Comparison of ENCODE assay signal across 23 cellular contexts in genomic region chr14:56183631-56184157, GRCh38.
DNase-seq lines count a peak whose midpoint lies in the region; ATAC-seq, FAIRE-seq and TF ChIP-seq lines count a peak whose summit lies in the region.
"Had no signal": no experiment of that assay in that cellular context is flagged by ENCODE, and none has a peak within 500 bp of the region (broad histone marks: within the 10 kb centered on the region; RNA-seq: fewer than 3 reads in every experiment).

No MANE protein-coding gene starts in this region.

- peak; percentile 29 for DNase-seq in GM03348 (ENCODE audit: low spot score)
- no peak for DNase-seq in K562 (ENCODE audit: extremely low read depth in 1 of 4, low spot score in 3 of 4)
- DNase-seq in fibroblast of peridontal ligament (ENCODE audit: extremely low read depth): peak; percentile 71
- DNase-seq in NCI-H1105 treated with DMSO at 0.1 percent for 48 hours (lab: John Stamatoyannopoulos, UW): no peak
- no peak for DNase-seq in activated naive CD4-positive, alpha-beta T cell treated with anti-CD3 and anti-CD28 coated beads, Interleukin-2, amount 10 ng/mL, durations not matched to agents 7 days and 5 days
- no peak for DNase-seq in ureter (ENCODE audit: low spot score)
- DNase-seq: ACHN; AML-193; Caco-2; CD4-positive, alpha-beta T cell; DMS153; DMS79; GF-D8; HCEC 1CT; Kasumi-1; KBM-7 had no signal

- no peaks in the 10 kb centered on the region for H3K27me3 ChIP-seq in K562 (ENCODE audit: control insufficient read depth in 2 of 2, insufficient read depth in 2 of 2, low read length in 2 of 2)

- FAIRE-seq in K562 (lab: Jason Lieb, UNC): no peak
- FAIRE-seq: GM12878, H54 had no signal

- TF ChIP-seq RAD21 in K562 (CRISPR knock-in tag; conservative IDR thresholded peaks at IDR 0.05 in 1 of 2, IDR thresholded peaks at IDR 0.05 in 1 of 2): no peak

- no peaks in the 10 kb centered on the region for H3K9me3 Mint-ChIP-seq in activated naive CD4-positive, alpha-beta T cell treated with anti-CD3 and anti-CD28 coated beads, Interleukin-2, amount 10 ng/mL, durations not matched to agents 7 days and 5 days
- H3K9me3 Mint-ChIP-seq: CD4-positive, alpha-beta T cell; GM23338 had no signal

- H3K4me1 ChIP-seq in HEK293 (ENCODE audit: control insufficient read depth, insufficient read depth, low read length) (peaks cover 6% of the 10 kb centered on the region), K562 (replicated peaks in 1 of 2; ENCODE audit: control insufficient read depth in 2 of 2, insufficient read depth in 2 of 2, low read length in 2 of 2) (no peaks in the 10 kb centered on the region; a peak in 1 of 5 replicates)
- H3K4me1 ChIP-seq: Caco-2 had no signal

- no peak for TF ChIP-seq EP300 in K562 (IDR thresholded peaks at IDR 0.05; ENCODE audit: low read length)

- POLR2A ChIA-PET in HEK293 (lab: Yijun Ruan, JAX) (no interaction called here), K562 (lab: Yijun Ruan, JAX) (interaction anchor here (1.3 kb wide), 1 partner anchor 11 kb away, joined by 7 read pairs; no protein-coding TSS in a partner anchor)

- H3K27ac ChIP-seq in HEK293 (ENCODE audit: extremely low read depth, low read depth, low read length): no peak overlapping the region
- no peak overlapping the region for H3K27ac ChIP-seq in K562 (ENCODE audit: extremely low read depth, low read depth, low read length)
- H3K27ac ChIP-seq: C4-2B, HL-60 had no signal

- no peak overlapping the region for H3K4me3 Mint-ChIP-seq in activated naive CD4-positive, alpha-beta T cell treated with anti-CD3 and anti-CD28 coated beads, Interleukin-2, amount 10 ng/mL, durations not matched to agents 7 days and 5 days
- H3K4me3 Mint-ChIP-seq: CD4-positive, alpha-beta T cell; GM23338 had no signal

- CTCF ChIA-PET in HEK293 (lab: Yijun Ruan, JAX) (no interaction called here), K562 (lab: Yijun Ruan, JAX; ENCODE audit: low intra/inter-chr PET ratio) (no interaction called here)
- CTCF ChIA-PET in activated naive CD4-positive, alpha-beta T cell treated with anti-CD3 and anti-CD28 coated beads, Interleukin-2, amount 10 ng/mL, durations not matched to agents 7 days and 5 days (lab: Charles Lee): no interaction called here

- H3K9me1 ChIP-seq in K562 (ENCODE audit: control insufficient read depth, insufficient read depth, low read length): no peaks in the 10 kb centered on the region

- no peak overlapping the region for H3K27ac Mint-ChIP-seq in activated naive CD4-positive, alpha-beta T cell treated with anti-CD3 and anti-CD28 coated beads, Interleukin-2, amount 10 ng/mL, durations not matched to agents 7 days and 5 days
- H3K27ac Mint-ChIP-seq: CD4-positive, alpha-beta T cell; GM23338 had no signal

- TF ChIP-seq POLR2A in K562 (conservative IDR thresholded peaks at IDR 0.05): no peak

- BruUV-seq in K562 (replicated peaks; lab: Mats Ljungman, UMichigan): no TSS peak

- H4K20me1 ChIP-seq in K562 (replicated peaks; ENCODE audit: control insufficient read depth, insufficient read depth, low read length): no peaks in the 10 kb centered on the region

- no peak overlapping the region for H3K4me2 ChIP-seq in K562 (ENCODE audit: insufficient read depth, low read length)
- H3K4me2 ChIP-seq: GM23338 had no signal

- H3K4me3 ChIP-seq in HEK293 (ENCODE audit: low read depth, low read length): no peak overlapping the region
- H3K4me3 ChIP-seq in K562: no peak overlapping the region
- H3K4me3 ChIP-seq: GM12878, GM23338 had no signal

- no peaks in the 10 kb centered on the region for H3K9me3 ChIP-seq in HEK293 (ENCODE audit: control insufficient read depth, insufficient read depth, low read depth, low read length)
- no peaks in the 10 kb centered on the region for H3K9me3 ChIP-seq in K562 (replicated peaks; ENCODE audit: control insufficient read depth, insufficient read depth, low read depth, low read length)
- H3K9me3 ChIP-seq: Caco-2 had no signal

- intact Hi-C loops in K562 (cut with micrococcal nuclease): no loop called here

- 94% methylated on average over 2 of the region's 2 CpGs for WGBS in K562 (ENCODE audit: insufficient coverage, low coverage, missing lambda C conversion rate)

- H3K36me3 Mint-ChIP-seq in activated naive CD4-positive, alpha-beta T cell treated with anti-CD3 and anti-CD28 coated beads, Interleukin-2, amount 10 ng/mL, durations not matched to agents 7 days and 5 days: no peaks in the 10 kb centered on the region

- H2AFZ ChIP-seq in K562 (ENCODE audit: low read depth, low read length): no peak overlapping the region
- H2AFZ ChIP-seq: GM23338 had no signal

- ATAC-seq in K562 (no peak), HG02610 (IDR thresholded peaks at IDR 0.05; ENCODE audit: unreplicated experiment) (no peak)
- ATAC-seq: GM12878, GM23338 had no signal

- H3K79me2 ChIP-seq in K562 (ENCODE audit: control insufficient read depth, insufficient read depth, low read length): no peaks in the 10 kb centered on the region

- H3K4me1 Mint-ChIP-seq in activated naive CD4-positive, alpha-beta T cell treated with anti-CD3 and anti-CD28 coated beads, Interleukin-2, amount 10 ng/mL, durations not matched to agents 7 days and 5 days: no peaks in the 10 kb centered on the region

- H3K27me3 Mint-ChIP-seq in activated naive CD4-positive, alpha-beta T cell treated with anti-CD3 and anti-CD28 coated beads, Interleukin-2, amount 10 ng/mL, durations not matched to agents 7 days and 5 days: no peaks in the 10 kb centered on the region
- H3K27me3 Mint-ChIP-seq: CD4-positive, alpha-beta T cell had no signal

- in situ Hi-C loops in K562 (cut with MboI): no loop called here

- TF ChIP-seq CTCF in HEK293 (tag by site-specific recombination; IDR thresholded peaks at IDR 0.05) (no peak), K562 (IDR thresholded peaks at IDR 0.05 in 2 of 3, conservative IDR thresholded peaks at IDR 0.05 in 1 of 3; ENCODE audit: insufficient read depth in 2 of 3, low read depth in 1 of 3, low read length in 3 of 3) (no peak)

- no peak overlapping the region for H3K9ac ChIP-seq in K562 (ENCODE audit: insufficient read depth in 1 of 2, low read depth in 2 of 2, low read length in 2 of 2)

- H3K36me3 ChIP-seq in HEK293 (ENCODE audit: control insufficient read depth in 2 of 2, insufficient read depth in 1 of 2, low read length in 2 of 2) (no peaks in the 10 kb centered on the region), K562 (ENCODE audit: control insufficient read depth, insufficient read depth, low read length) (no peaks in the 10 kb centered on the region)

TF ChIP-seq in HEK293, 187 proteins besides CTCF, POLR2A, EP300 and RAD21 (continues in another document):
- no peak for TF ChIP-seq ZFP69B (tag by site-specific recombination; IDR thresholded peaks at IDR 0.05)
- no peak for TF ChIP-seq ZNF24 (tag by site-specific recombination; IDR thresholded peaks at IDR 0.05)
- TF ChIP-seq, protein P1, sequence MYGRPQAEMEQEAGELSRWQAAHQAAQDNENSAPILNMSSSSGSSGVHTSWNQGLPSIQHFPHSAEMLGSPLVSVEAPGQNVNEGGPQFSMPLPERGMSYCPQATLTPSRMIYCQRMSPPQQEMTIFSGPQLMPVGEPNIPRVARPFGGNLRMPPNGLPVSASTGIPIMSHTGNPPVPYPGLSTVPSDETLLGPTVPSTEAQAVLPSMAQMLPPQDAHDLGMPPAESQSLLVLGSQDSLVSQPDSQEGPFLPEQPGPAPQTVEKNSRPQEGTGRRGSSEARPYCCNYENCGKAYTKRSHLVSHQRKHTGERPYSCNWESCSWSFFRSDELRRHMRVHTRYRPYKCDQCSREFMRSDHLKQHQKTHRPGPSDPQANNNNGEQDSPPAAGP (tag by site-specific recombination; IDR thresholded peaks at IDR 0.05): no peak
- TF ChIP-seq PATZ1 (tag by site-specific recombination; IDR thresholded peaks at IDR 0.05): no peak

TF ChIP-seq in K562, 482 proteins besides CTCF, POLR2A, EP300 and RAD21 (continues in another document):
- TF ChIP-seq FOXK2 (conservative IDR thresholded peaks at IDR 0.05 in 1 of 2, IDR thresholded peaks at IDR 0.05 in 1 of 2; ENCODE audit: low read depth in 2 of 2) (no peak), ZFP36 (IDR thresholded peaks at IDR 0.05; ENCODE audit: low read depth, low read length, partially characterized antibody) (no peak), MEIS2 (IDR thresholded peaks at IDR 0.05; ENCODE audit: partially characterized antibody) (no peak), ZNF354B (CRISPR knock-in tag; IDR thresholded peaks at IDR 0.05) (no peak), HDAC3 (IDR thresholded peaks at IDR 0.05; ENCODE audit: borderline replicate concordance, partially characterized antibody) (no peak), DMBX1 (CRISPR knock-in tag; IDR thresholded peaks at IDR 0.05; ENCODE audit: borderline replicate concordance) (no peak), HMGN3 (IDR thresholded peaks at IDR 0.05; ENCODE audit: borderline replicate concordance, extremely low read depth, insufficient read length, low read depth, low read length) (no peak), ZNF197 (CRISPR knock-in tag; IDR thresholded peaks at IDR 0.05; ENCODE audit: low read depth) (no peak), NFYB (IDR thresholded peaks at IDR 0.05; ENCODE audit: extremely low read depth, insufficient read length) (no peak), ZBTB1 (CRISPR knock-in tag; IDR thresholded peaks at IDR 0.05; ENCODE audit: borderline replicate concordance, low read depth) (no peak), CEBPB (tag; IDR thresholded peaks at IDR 0.05) (peak; percentile 50), MTA2 (IDR thresholded peaks at IDR 0.05; ENCODE audit: low read depth) (no peak), PKNOX1 (IDR thresholded peaks at IDR 0.05) (no peak), KAT8 (IDR thresholded peaks at IDR 0.05; ENCODE audit: low read depth) (no peak), SP1 (CRISPR knock-in tag; IDR thresholded peaks at IDR 0.05) (no peak), CBFB (CRISPR knock-in tag; IDR thresholded peaks at IDR 0.05) (no peak)

Comparison
In these comparisons a context has a peak if more than half of its experiments do, and no peak if none do; other contexts are left out.
1. DNase-seq: peak in GM03348 (single experiment) and fibroblast of peridontal ligament (single experiment); none in K562 (0 of 4), NCI-H1105 treated with DMSO at 0.1 percent for 48 hours (single experiment), activated naive CD4-positive, alpha-beta T cell treated with anti-CD3 and anti-CD28 coated beads, Interleukin-2, amount 10 ng/mL, durations not matched to agents 7 days and 5 days (single experiment) and ureter (single experiment).